Comparison of ENCODE assay signal across 7 cellular contexts in genomic region chr1:24558902-24559791, GRCh38. TPM values are rescaled to one million over a fixed set of nuclear protein-coding genes. Genes with fewer than 3 reads are reported as not detected.
A peak's percentile ranks its signal among the peaks of the same experiment; 100 is the strongest.
DNase-seq lines count a peak whose midpoint lies in the region; ATAC-seq and TF ChIP-seq lines count a peak whose summit lies in the region.

No MANE protein-coding gene starts in this region.

- H3K27ac ChIP-seq in tibial nerve = peak overlapping the region in 1 of 4 donors; percentile 38
- no peak overlapping the region for H3K27ac ChIP-seq in mesendoderm (ENCODE audit: low read depth, low read length)

- ATAC-seq in WTC11 = peak; percentile 90
- ATAC-seq in T-cell (replicated peaks in 1 of 4) = no peak
- ATAC-seq in T-helper 17 cell = no peak

- H3K36me3 Mint-ChIP-seq in WTC11 = no peaks in the 10 kb centered on the region
- H3K36me3 Mint-ChIP-seq in T-cell = no peaks in the 10 kb centered on the region
- no peaks in the 10 kb centered on the region for H3K36me3 Mint-ChIP-seq in T-helper 17 cell (ENCODE audit: low read depth)

- TF ChIP-seq RAD21 in Ishikawa (IDR thresholded peaks at IDR 0.05; ENCODE audit: low read depth) = no peak

- H2BK15ac ChIP-seq in mesendoderm (replicated peaks; ENCODE audit: low read depth) = no peak overlapping the region

- TF ChIP-seq POLR2A in tibial nerve (IDR thresholded peaks at IDR 0.05) = no peak

- H3K4me3 ChIP-seq in tibial nerve (no peak overlapping the region), mesendoderm (ENCODE audit: low read length) (no peak overlapping the region)

- H3K4me1 ChIP-seq in tibial nerve (peaks cover 0 to 30% (median 0%) of the 10 kb centered on the region in 4 donors), mesendoderm (ENCODE audit: control insufficient read depth, low read depth, low read length) (no peaks in the 10 kb centered on the region)

- H4K5ac ChIP-seq in mesendoderm (ENCODE audit: low read length) = no peak overlapping the region

- no peak overlapping the region for H2BK120ac ChIP-seq in mesendoderm (ENCODE audit: low read depth, low read length)

- H3K36me3 ChIP-seq in tibial nerve = no peaks in the 10 kb centered on the region
- H3K36me3 ChIP-seq in mesendoderm (ENCODE audit: control insufficient read depth, insufficient read depth, low read length) = no peaks in the 10 kb centered on the region

- H3K27ac Mint-ChIP-seq in WTC11 (no peak overlapping the region), T-cell (no peak overlapping the region), T-helper 17 cell (no peak overlapping the region)

- H3K9ac ChIP-seq in mesendoderm (ENCODE audit: low read length) = no peak overlapping the region

- 24 to 37% methylated on average over 11 to 12 of the region's 12 CpGs for WGBS in tibial nerve, 2 donors
- no CpG with 5 or more reads among the region's 12 CpGs for WGBS in mesendoderm (ENCODE audit: extremely low coverage, insufficient coverage, low lambda C conversion rate)

- CTCF ChIA-PET in WTC11 (lab: Charles Lee) = interaction anchor here (1.0 to 5.4 kb wide), 4 partner anchors 13 to 144 kb away, joined by 3 to 34 read pairs (median 4); partner anchors contain the start of gene NIPAL3
- CTCF ChIA-PET in T-cell (lab: Charles Lee) = interaction anchor here in 1 of 2 donors (0.7 to 1.3 kb wide), 2 partner anchors 9 to 168 kb away, joined by 3 read pairs; no protein-coding TSS in a partner anchor

- peak; percentile 73 for TF ChIP-seq EP300 in Ishikawa (IDR thresholded peaks at IDR 0.05; ENCODE audit: borderline replicate concordance)
- no peak for TF ChIP-seq EP300 in tibial nerve (IDR thresholded peaks at IDR 0.05)

- 0 out of 2 replicates have a peak, but pooled peaks cover 3% of the 10 kb centered on the region for H3K9me3 Mint-ChIP-seq in WTC11
- H3K9me3 Mint-ChIP-seq in T-cell = no peaks in the 10 kb centered on the region

- H3K4me1 Mint-ChIP-seq in WTC11 = peaks cover 23% of the 10 kb centered on the region
- peaks cover 15 to 25% (median 18%) of the 10 kb centered on the region in 3 donors for H3K4me1 Mint-ChIP-seq in T-cell
- H3K4me1 Mint-ChIP-seq in T-helper 17 cell = peaks cover 5% of the 10 kb centered on the region

- H3K79me1 ChIP-seq in mesendoderm (ENCODE audit: low read length) = no peaks in the 10 kb centered on the region

- H3K4ac ChIP-seq in mesendoderm (ENCODE audit: low read depth, low read length) = no peak overlapping the region

- H3K27me3 Mint-ChIP-seq in WTC11 (ENCODE audit: low read depth) (peaks cover 34% of the 10 kb centered on the region), T-cell (peaks cover 0 to 25% of the 10 kb centered on the region in 2 donors), T-helper 17 cell (peaks cover 24% of the 10 kb centered on the region)

- H3K9me3 ChIP-seq in tibial nerve (no peaks in the 10 kb centered on the region), T-helper 17 cell (ENCODE audit: control insufficient read depth, low read length, poor library complexity, severe bottlenecking) (no peaks in the 10 kb centered on the region)

- POLR2A ChIA-PET in WTC11 (lab: Charles Lee) = interaction anchor here (0.6 kb wide), 1 partner anchor 17 kb away, joined by 8 read pairs; no protein-coding TSS in a partner anchor
- POLR2A ChIA-PET in T-cell (lab: Charles Lee) = interaction anchor here in 1 of 2 donors (0.6 kb wide), 1 partner anchor 118 kb away, joined by 3 read pairs; no protein-coding TSS in a partner anchor

- H4K8ac ChIP-seq in mesendoderm (ENCODE audit: low read depth, low read length) = no peak overlapping the region

- no peak overlapping the region for H3K23ac ChIP-seq in mesendoderm (ENCODE audit: low read length)

- no peak overlapping the region for H3K4me2 ChIP-seq in mesendoderm (ENCODE audit: low read length)

- H3K56ac ChIP-seq in mesendoderm (ENCODE audit: low read length) = no peak overlapping the region

- H3K27me3 ChIP-seq in tibial nerve (peaks cover 0 to 29% of the 10 kb centered on the region in 2 donors), mesendoderm (ENCODE audit: insufficient read depth, low read length, poor library complexity) (peaks cover 2% of the 10 kb centered on the region)

- no peak overlapping the region for H2BK5ac ChIP-seq in mesendoderm (ENCODE audit: low read length)

- peak; percentile 68 for DNase-seq in WTC11 (ENCODE audit: low spot score)
- DNase-seq in hypothalamus (lab: John Stamatoyannopoulos, UW) = peak in 36 of 51 donors; percentile 5 to 68 (median 37)
- DNase-seq in tibial nerve (ENCODE audit: low spot score in 2 of 2) = peak; percentile 37 to 62
- DNase-seq in mesendoderm = no peak
- no peak for DNase-seq in T-cell
- no peak for DNase-seq in T-helper 17 cell

- no peak overlapping the region for H3K18ac ChIP-seq in mesendoderm (ENCODE audit: low read length)

- no peaks in the 10 kb centered on the region for H3K79me2 ChIP-seq in mesendoderm (ENCODE audit: control insufficient read depth, insufficient read depth, low read length)

- TF ChIP-seq CTCF in WTC11 (IDR thresholded peaks at IDR 0.05) (no peak), tibial nerve (IDR thresholded peaks at IDR 0.05) (no peak)

- H2AK5ac ChIP-seq in mesendoderm (ENCODE audit: low read length) = no peak overlapping the region

- H3K4me3 Mint-ChIP-seq in WTC11 (no peak overlapping the region), T-cell (no peak overlapping the region), T-helper 17 cell (no peak overlapping the region)

TF ChIP-seq in Ishikawa, 13 proteins besides CTCF, POLR2A, EP300 and RAD21 (continues in another document):
- TF ChIP-seq TCF12 (IDR thresholded peaks at IDR 0.05; ENCODE audit: low read depth) = 0 out of 2 replicates have a peak, but pooled peaks have one; percentile 35
- TF ChIP-seq, protein P1, sequence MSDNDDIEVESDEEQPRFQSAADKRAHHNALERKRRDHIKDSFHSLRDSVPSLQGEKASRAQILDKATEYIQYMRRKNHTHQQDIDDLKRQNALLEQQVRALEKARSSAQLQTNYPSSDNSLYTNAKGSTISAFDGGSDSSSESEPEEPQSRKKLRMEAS (IDR thresholded peaks at IDR 0.05) = no peak
- no peak for TF ChIP-seq CREB1 (IDR thresholded peaks at IDR 0.05; ENCODE audit: low read depth)
- peak; percentile 37; the same call in 1 of the 2 replicates for TF ChIP-seq YY1 (IDR thresholded peaks at IDR 0.05; ENCODE audit: low read depth)
- 0 out of 2 replicates have a peak, but pooled peaks have one; percentile 24 for TF ChIP-seq TEAD4 (IDR thresholded peaks at IDR 0.05)
- TF ChIP-seq EGR1 (IDR thresholded peaks at IDR 0.05) = no peak

TF ChIP-seq in WTC11, 78 proteins besides CTCF, POLR2A, EP300 and RAD21:
- no peak for TF ChIP-seq E2F5 (CRISPR knock-in tag; IDR thresholded peaks at IDR 0.05)
- TF ChIP-seq ZNF423 (CRISPR knock-in tag; IDR thresholded peaks at IDR 0.05) = no peak
- TF ChIP-seq, protein P2, sequence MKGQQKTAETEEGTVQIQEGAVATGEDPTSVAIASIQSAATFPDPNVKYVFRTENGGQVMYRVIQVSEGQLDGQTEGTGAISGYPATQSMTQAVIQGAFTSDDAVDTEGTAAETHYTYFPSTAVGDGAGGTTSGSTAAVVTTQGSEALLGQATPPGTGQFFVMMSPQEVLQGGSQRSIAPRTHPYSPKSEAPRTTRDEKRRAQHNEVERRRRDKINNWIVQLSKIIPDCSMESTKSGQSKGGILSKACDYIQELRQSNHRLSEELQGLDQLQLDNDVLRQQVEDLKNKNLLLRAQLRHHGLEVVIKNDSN (CRISPR knock-in tag; IDR thresholded peaks at IDR 0.05) = no peak
- no peak for TF ChIP-seq GRHL2 (CRISPR knock-in tag; IDR thresholded peaks at IDR 0.05; ENCODE audit: insufficient replicate concordance, severe bottlenecking)
- no peak for TF ChIP-seq SMAD3 (CRISPR knock-in tag; IDR thresholded peaks at IDR 0.05; ENCODE audit: borderline replicate concordance)
- no peak for TF ChIP-seq HMGA2 (CRISPR knock-in tag; IDR thresholded peaks at IDR 0.05)
- no peak for TF ChIP-seq CREB1 (CRISPR knock-in tag; IDR thresholded peaks at IDR 0.05)
- no peak for TF ChIP-seq NFYB (CRISPR knock-in tag; conservative IDR thresholded peaks at IDR 0.05; ENCODE audit: low read depth)
- TF ChIP-seq ZNF232 (CRISPR knock-in tag; IDR thresholded peaks at IDR 0.05) = no peak
- TF ChIP-seq JUN (CRISPR knock-in tag; IDR thresholded peaks at IDR 0.05) = no peak
- no peak for TF ChIP-seq EMX1 (CRISPR knock-in tag; IDR thresholded peaks at IDR 0.05)
- TF ChIP-seq NR3C1 (CRISPR knock-in tag; conservative IDR thresholded peaks at IDR 0.05; ENCODE audit: low read depth) = no peak

RNA-seq across cellular contexts. Expression of gene NCMAP, which starts 3.3 kb away (rescaled TPM):
- total RNA-seq in WTC11 (2021) = 0.26 to 0.41 TPM (median 0.39 TPM) in 3 replicates
- 100 to 1,000 TPM in 3 of 4 donors, 10 to 100 TPM in 1; 49.2 to 191 (median 141) TPM for total RNA-seq in tibial nerve
- polyA plus RNA-seq in mesendoderm (2013, experiment 1 of 2) = 0.01 TPM
- polyA plus RNA-seq in mesendoderm (2013, experiment 2 of 2) = 0.01 TPM
- total RNA-seq in T-cell = under 1 TPM in 4 of 5 donors, not detected in 1; 0.13 to 0.23 (median 0.19) TPM
- not detected for total RNA-seq in T-helper 17 cell

RNA-seq across cellular contexts. Expression of gene RCAN3, which starts 56.5 kb away (rescaled TPM):
- total RNA-seq in WTC11 (2021) (16.9 to 23.3 TPM (median 16.9 TPM) in 3 replicates), tibial nerve (10 to 100 TPM in 2 of 4 donors, 1 to 10 TPM in 2; 6.0 to 22.8 (median 10.8) TPM), T-cell (100 to 1,000 TPM; 149 to 202 (median 186) TPM), T-helper 17 cell (100 to 1,000 TPM; 152 to 160 TPM)
- polyA plus RNA-seq in mesendoderm (2013, experiment 1 of 2) = 13.0 TPM
- 13.4 TPM for polyA plus RNA-seq in mesendoderm (2013, experiment 2 of 2)

Comparison
In these comparisons a context has a peak if more than half of its experiments do, and no peak if none do; other contexts are left out.
1. DNase-seq: peak in WTC11 (single experiment), hypothalamus (36 of 51) and tibial nerve (2 of 2); none in mesendoderm (single experiment), T-cell (0 of 34) and T-helper 17 cell (0 of 3).
2. RNA of gene NCMAP, which starts 3.3 kb away (total RNA-seq): 49.2 to 191 TPM in tibial nerve; 0.26 to 0.41 TPM in WTC11, 0.13 to 0.23 TPM in T-cell and not detected in T-helper 17 cell; every median in the first group is over 10 times any median in the second.